In the genomic region with DNA sequence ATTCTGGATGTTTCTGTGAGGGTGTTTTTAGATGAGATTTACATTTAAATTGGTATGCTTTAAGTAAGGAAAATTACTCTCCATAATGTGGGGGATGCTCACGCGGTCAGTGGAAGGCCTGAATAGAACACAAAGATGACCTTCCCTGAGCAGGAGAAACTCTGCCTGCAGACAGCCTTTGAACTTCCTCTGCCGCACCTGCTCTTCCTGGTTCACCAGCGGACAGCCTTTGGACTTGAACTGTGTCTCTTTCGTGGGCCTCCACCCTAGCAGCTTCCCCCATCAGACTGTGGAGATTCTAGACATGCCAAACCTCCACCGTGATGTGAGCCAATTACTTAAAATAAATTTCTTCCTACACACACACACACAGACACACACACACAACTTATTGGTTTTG, we compare ENCODE assay signal across 1 cellular context.
TF ChIP-seq lines count a peak whose summit lies in the region.

No MANE protein-coding gene starts in this region.

TF ChIP-seq in HepG2, 621 proteins besides CTCF, POLR2A, EP300 and RAD21 (continued from another document and continues in another):
- TF ChIP-seq, protein P1, sequence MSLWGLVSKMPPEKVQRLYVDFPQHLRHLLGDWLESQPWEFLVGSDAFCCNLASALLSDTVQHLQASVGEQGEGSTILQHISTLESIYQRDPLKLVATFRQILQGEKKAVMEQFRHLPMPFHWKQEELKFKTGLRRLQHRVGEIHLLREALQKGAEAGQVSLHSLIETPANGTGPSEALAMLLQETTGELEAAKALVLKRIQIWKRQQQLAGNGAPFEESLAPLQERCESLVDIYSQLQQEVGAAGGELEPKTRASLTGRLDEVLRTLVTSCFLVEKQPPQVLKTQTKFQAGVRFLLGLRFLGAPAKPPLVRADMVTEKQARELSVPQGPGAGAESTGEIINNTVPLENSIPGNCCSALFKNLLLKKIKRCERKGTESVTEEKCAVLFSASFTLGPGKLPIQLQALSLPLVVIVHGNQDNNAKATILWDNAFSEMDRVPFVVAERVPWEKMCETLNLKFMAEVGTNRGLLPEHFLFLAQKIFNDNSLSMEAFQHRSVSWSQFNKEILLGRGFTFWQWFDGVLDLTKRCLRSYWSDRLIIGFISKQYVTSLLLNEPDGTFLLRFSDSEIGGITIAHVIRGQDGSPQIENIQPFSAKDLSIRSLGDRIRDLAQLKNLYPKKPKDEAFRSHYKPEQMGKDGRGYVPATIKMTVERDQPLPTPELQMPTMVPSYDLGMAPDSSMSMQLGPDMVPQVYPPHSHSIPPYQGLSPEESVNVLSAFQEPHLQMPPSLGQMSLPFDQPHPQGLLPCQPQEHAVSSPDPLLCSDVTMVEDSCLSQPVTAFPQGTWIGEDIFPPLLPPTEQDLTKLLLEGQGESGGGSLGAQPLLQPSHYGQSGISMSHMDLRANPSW (CRISPR knock-in tag; IDR thresholded peaks at IDR 0.05; ENCODE audit: borderline replicate concordance): no peak
- TF ChIP-seq, protein P2, sequence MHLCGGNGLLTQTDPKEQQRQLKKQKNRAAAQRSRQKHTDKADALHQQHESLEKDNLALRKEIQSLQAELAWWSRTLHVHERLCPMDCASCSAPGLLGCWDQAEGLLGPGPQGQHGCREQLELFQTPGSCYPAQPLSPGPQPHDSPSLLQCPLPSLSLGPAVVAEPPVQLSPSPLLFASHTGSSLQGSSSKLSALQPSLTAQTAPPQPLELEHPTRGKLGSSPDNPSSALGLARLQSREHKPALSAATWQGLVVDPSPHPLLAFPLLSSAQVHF (CRISPR knock-in tag; IDR thresholded peaks at IDR 0.05): no peak
- TF ChIP-seq RXRA (CRISPR knock-in tag; IDR thresholded peaks at IDR 0.05) (peak; percentile 57; the same call in 1 of the 2 replicates), HMG20A (CRISPR knock-in tag; IDR thresholded peaks at IDR 0.05; ENCODE audit: borderline replicate concordance) (no peak), ZFP41 (CRISPR knock-in tag; IDR thresholded peaks at IDR 0.05; ENCODE audit: borderline replicate concordance) (no peak), ESRRA (CRISPR knock-in tag; IDR thresholded peaks at IDR 0.05; ENCODE audit: low read depth) (peak; percentile 61; the same call in 1 of the 2 replicates), ZNF782 (CRISPR knock-in tag; IDR thresholded peaks at IDR 0.05; ENCODE audit: borderline replicate concordance) (no peak), NCOR1 (IDR thresholded peaks at IDR 0.05; ENCODE audit: borderline replicate concordance, low read length) (0 out of 2 replicates have a peak, but pooled peaks have one; percentile 27), ZNF256 (CRISPR knock-in tag; conservative IDR thresholded peaks at IDR 0.05) (no peak), CCDC6 (CRISPR knock-in tag; IDR thresholded peaks at IDR 0.05) (no peak), CHD2 (IDR thresholded peaks at IDR 0.05; ENCODE audit: low read depth, low read length) (no peak), ZSCAN31 (CRISPR knock-in tag; IDR thresholded peaks at IDR 0.05; ENCODE audit: low read depth) (no peak), ZMYM4 (CRISPR knock-in tag; IDR thresholded peaks at IDR 0.05) (peak; percentile 57), ZNF543 (CRISPR knock-in tag; IDR thresholded peaks at IDR 0.05) (no peak), ZSCAN22 (CRISPR knock-in tag; IDR thresholded peaks at IDR 0.05) (peak; percentile 97), ZNF598 (CRISPR knock-in tag; IDR thresholded peaks at IDR 0.05; ENCODE audit: borderline replicate concordance) (no peak), PRPF4 (IDR thresholded peaks at IDR 0.05; ENCODE audit: low read depth, low read length, poor library complexity, severe bottlenecking) (no peak), CAMTA2 (CRISPR knock-in tag; IDR thresholded peaks at IDR 0.05; ENCODE audit: borderline replicate concordance) (no peak), HOXD1 (CRISPR knock-in tag; IDR thresholded peaks at IDR 0.05) (no peak), MAFF (IDR thresholded peaks at IDR 0.05; ENCODE audit: low read depth, low read length) (no peak), ZNF225 (CRISPR knock-in tag; IDR thresholded peaks at IDR 0.05) (no peak), KDM4B (CRISPR knock-in tag; IDR thresholded peaks at IDR 0.05) (no peak), HNF4A (CRISPR knock-in tag; IDR thresholded peaks at IDR 0.05) (peak; percentile 56), ZNF3 (CRISPR knock-in tag; IDR thresholded peaks at IDR 0.05) (no peak), SPEN (CRISPR knock-in tag; IDR thresholded peaks at IDR 0.05; ENCODE audit: low read depth) (no peak), SIX4 (CRISPR knock-in tag; IDR thresholded peaks at IDR 0.05) (no peak), CBX1 (IDR thresholded peaks at IDR 0.05; ENCODE audit: low read depth) (no peak), ELF3 (CRISPR knock-in tag; IDR thresholded peaks at IDR 0.05) (peak; percentile 84)
- TF ChIP-seq, protein P3, sequence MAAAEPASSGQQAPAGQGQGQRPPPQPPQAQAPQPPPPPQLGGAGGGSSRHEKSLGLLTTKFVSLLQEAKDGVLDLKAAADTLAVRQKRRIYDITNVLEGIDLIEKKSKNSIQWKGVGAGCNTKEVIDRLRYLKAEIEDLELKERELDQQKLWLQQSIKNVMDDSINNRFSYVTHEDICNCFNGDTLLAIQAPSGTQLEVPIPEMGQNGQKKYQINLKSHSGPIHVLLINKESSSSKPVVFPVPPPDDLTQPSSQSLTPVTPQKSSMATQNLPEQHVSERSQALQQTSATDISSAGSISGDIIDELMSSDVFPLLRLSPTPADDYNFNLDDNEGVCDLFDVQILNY (CRISPR knock-in tag; conservative IDR thresholded peaks at IDR 0.05): no peak
- TF ChIP-seq, protein P4, sequence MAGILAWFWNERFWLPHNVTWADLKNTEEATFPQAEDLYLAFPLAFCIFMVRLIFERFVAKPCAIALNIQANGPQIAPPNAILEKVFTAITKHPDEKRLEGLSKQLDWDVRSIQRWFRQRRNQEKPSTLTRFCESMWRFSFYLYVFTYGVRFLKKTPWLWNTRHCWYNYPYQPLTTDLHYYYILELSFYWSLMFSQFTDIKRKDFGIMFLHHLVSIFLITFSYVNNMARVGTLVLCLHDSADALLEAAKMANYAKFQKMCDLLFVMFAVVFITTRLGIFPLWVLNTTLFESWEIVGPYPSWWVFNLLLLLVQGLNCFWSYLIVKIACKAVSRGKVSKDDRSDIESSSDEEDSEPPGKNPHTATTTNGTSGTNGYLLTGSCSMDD (CRISPR knock-in tag; IDR thresholded peaks at IDR 0.05): no peak
- TF ChIP-seq, protein P5, sequence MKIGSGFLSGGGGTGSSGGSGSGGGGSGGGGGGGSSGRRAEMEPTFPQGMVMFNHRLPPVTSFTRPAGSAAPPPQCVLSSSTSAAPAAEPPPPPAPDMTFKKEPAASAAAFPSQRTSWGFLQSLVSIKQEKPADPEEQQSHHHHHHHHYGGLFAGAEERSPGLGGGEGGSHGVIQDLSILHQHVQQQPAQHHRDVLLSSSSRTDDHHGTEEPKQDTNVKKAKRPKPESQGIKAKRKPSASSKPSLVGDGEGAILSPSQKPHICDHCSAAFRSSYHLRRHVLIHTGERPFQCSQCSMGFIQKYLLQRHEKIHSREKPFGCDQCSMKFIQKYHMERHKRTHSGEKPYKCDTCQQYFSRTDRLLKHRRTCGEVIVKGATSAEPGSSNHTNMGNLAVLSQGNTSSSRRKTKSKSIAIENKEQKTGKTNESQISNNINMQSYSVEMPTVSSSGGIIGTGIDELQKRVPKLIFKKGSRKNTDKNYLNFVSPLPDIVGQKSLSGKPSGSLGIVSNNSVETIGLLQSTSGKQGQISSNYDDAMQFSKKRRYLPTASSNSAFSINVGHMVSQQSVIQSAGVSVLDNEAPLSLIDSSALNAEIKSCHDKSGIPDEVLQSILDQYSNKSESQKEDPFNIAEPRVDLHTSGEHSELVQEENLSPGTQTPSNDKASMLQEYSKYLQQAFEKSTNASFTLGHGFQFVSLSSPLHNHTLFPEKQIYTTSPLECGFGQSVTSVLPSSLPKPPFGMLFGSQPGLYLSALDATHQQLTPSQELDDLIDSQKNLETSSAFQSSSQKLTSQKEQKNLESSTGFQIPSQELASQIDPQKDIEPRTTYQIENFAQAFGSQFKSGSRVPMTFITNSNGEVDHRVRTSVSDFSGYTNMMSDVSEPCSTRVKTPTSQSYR (CRISPR knock-in tag; IDR thresholded peaks at IDR 0.05; ENCODE audit: borderline replicate concordance): no peak
- TF ChIP-seq, protein P6, sequence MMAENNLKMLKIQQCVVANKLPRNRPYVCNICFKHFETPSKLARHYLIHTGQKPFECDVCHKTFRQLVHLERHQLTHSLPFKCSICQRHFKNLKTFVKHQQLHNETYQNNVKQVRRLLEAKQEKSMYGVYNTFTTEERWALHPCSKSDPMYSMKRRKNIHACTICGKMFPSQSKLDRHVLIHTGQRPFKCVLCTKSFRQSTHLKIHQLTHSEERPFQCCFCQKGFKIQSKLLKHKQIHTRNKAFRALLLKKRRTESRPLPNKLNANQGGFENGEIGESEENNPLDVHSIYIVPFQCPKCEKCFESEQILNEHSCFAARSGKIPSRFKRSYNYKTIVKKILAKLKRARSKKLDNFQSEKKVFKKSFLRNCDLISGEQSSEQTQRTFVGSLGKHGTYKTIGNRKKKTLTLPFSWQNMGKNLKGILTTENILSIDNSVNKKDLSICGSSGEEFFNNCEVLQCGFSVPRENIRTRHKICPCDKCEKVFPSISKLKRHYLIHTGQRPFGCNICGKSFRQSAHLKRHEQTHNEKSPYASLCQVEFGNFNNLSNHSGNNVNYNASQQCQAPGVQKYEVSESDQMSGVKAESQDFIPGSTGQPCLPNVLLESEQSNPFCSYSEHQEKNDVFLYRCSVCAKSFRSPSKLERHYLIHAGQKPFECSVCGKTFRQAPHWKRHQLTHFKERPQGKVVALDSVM (CRISPR knock-in tag; IDR thresholded peaks at IDR 0.05): no peak
- TF ChIP-seq, protein P7, sequence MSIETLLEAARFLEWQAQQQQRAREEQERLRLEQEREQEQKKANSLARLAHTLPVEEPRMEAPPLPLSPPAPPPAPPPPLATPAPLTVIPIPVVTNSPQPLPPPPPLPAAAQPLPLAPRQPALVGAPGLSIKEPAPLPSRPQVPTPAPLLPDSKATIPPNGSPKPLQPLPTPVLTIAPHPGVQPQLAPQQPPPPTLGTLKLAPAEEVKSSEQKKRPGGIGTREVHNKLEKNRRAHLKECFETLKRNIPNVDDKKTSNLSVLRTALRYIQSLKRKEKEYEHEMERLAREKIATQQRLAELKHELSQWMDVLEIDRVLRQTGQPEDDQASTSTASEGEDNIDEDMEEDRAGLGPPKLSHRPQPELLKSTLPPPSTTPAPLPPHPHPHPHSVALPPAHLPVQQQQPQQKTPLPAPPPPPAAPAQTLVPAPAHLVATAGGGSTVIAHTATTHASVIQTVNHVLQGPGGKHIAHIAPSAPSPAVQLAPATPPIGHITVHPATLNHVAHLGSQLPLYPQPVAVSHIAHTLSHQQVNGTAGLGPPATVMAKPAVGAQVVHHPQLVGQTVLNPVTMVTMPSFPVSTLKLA (IDR thresholded peaks at IDR 0.05): no peak
- TF ChIP-seq, protein P8, sequence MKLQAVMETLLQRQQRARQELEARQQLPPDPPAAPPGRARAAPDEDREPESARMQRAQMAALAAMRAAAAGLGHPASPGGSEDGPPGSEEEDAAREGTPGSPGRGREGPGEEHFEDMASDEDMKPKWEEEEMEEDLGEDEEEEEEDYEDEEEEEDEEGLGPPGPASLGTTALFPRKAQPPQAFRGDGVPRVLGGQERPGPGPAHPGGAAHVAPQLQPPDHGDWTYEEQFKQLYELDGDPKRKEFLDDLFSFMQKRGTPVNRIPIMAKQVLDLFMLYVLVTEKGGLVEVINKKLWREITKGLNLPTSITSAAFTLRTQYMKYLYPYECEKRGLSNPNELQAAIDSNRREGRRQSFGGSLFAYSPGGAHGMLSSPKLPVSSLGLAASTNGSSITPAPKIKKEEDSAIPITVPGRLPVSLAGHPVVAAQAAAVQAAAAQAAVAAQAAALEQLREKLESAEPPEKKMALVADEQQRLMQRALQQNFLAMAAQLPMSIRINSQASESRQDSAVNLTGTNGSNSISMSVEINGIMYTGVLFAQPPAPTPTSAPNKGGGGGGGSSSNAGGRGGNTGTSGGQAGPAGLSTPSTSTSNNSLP (IDR thresholded peaks at IDR 0.05; ENCODE audit: low read depth, low read length): no peak
- TF ChIP-seq, protein P9, sequence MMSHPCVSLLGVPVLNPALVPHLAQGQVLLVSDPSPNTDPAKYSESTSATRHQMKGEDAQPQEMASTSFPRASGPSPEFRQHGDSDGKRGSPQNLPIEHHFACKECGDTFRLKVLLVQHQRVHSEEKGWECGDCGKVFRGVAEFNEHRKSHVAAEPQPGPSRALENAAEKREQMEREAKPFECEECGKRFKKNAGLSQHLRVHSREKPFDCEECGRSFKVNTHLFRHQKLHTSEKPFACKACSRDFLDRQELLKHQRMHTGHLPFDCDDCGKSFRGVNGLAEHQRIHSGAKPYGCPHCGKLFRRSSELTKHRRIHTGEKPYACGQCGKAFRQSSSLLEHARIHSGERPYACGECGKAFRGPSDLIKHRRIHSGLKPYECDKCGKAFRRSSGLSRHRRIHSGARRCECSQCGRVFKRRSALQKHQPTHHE (CRISPR knock-in tag; IDR thresholded peaks at IDR 0.05; ENCODE audit: borderline replicate concordance): no peak
- TF ChIP-seq, protein P10, sequence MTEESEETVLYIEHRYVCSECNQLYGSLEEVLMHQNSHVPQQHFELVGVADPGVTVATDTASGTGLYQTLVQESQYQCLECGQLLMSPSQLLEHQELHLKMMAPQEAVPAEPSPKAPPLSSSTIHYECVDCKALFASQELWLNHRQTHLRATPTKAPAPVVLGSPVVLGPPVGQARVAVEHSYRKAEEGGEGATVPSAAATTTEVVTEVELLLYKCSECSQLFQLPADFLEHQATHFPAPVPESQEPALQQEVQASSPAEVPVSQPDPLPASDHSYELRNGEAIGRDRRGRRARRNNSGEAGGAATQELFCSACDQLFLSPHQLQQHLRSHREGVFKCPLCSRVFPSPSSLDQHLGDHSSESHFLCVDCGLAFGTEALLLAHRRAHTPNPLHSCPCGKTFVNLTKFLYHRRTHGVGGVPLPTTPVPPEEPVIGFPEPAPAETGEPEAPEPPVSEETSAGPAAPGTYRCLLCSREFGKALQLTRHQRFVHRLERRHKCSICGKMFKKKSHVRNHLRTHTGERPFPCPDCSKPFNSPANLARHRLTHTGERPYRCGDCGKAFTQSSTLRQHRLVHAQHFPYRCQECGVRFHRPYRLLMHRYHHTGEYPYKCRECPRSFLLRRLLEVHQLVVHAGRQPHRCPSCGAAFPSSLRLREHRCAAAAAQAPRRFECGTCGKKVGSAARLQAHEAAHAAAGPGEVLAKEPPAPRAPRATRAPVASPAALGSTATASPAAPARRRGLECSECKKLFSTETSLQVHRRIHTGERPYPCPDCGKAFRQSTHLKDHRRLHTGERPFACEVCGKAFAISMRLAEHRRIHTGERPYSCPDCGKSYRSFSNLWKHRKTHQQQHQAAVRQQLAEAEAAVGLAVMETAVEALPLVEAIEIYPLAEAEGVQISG (CRISPR knock-in tag; IDR thresholded peaks at IDR 0.05): no peak
- TF ChIP-seq, protein P11, sequence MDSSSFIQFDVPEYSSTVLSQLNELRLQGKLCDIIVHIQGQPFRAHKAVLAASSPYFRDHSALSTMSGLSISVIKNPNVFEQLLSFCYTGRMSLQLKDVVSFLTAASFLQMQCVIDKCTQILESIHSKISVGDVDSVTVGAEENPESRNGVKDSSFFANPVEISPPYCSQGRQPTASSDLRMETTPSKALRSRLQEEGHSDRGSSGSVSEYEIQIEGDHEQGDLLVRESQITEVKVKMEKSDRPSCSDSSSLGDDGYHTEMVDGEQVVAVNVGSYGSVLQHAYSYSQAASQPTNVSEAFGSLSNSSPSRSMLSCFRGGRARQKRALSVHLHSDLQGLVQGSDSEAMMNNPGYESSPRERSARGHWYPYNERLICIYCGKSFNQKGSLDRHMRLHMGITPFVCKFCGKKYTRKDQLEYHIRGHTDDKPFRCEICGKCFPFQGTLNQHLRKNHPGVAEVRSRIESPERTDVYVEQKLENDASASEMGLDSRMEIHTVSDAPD (CRISPR knock-in tag; IDR thresholded peaks at IDR 0.05): no peak
